9 cellular contexts compared by ENCODE assay signal in genomic region chr10:25934673-25935139, GRCh38. TPM values are rescaled to one million over a fixed set of nuclear protein-coding genes. Genes with fewer than 3 reads are reported as not detected.
DNase-seq lines count a peak whose midpoint lies in the region; ATAC-seq and TF ChIP-seq lines count a peak whose summit lies in the region.
"Had no signal": no experiment of that assay in that cellular context is flagged by ENCODE, and none has a peak within 500 bp of the region (broad histone marks: within the 10 kb centered on the region; RNA-seq: fewer than 3 reads in every experiment).

No MANE protein-coding gene starts in this region.

- peak overlapping the region; percentile 84 for H3K4me3 Mint-ChIP-seq in Calu3 (ENCODE audit: low read depth, unreplicated experiment)

- H3K9me3 Mint-ChIP-seq in Calu3 (ENCODE audit: low read depth, unreplicated experiment), result no peaks in the 10 kb centered on the region

- H3K9ac ChIP-seq in iPS-15b (ENCODE audit: low read depth, low read length), result peak overlapping the region; percentile 38

- H3K4me3 ChIP-seq in RWPE2 (ENCODE audit: severe bottlenecking), result no peak overlapping the region
- peak overlapping the region; percentile 79 for H3K4me3 ChIP-seq in iPS-15b (ENCODE audit: low read depth, low read length)
- H3K4me3 ChIP-seq in ovary, result no peak overlapping the region

- H3K36me3 ChIP-seq in RWPE2 (ENCODE audit: low read depth), result no peaks in the 10 kb centered on the region
- no peaks in the 10 kb centered on the region for H3K36me3 ChIP-seq in iPS-15b (ENCODE audit: control insufficient read depth, insufficient read depth, low read length)
- H3K36me3 ChIP-seq in ovary, result no peaks in the 10 kb centered on the region

- H3K27ac ChIP-seq in RWPE2 (ENCODE audit: poor library complexity, severe bottlenecking) (no peak overlapping the region), ovary (no peak overlapping the region)

- no peaks in the 10 kb centered on the region for H3K4me1 ChIP-seq in RWPE2 (ENCODE audit: insufficient read depth, poor library complexity, severe bottlenecking)
- peaks cover 4% of the 10 kb centered on the region for H3K4me1 ChIP-seq in iPS-15b (ENCODE audit: control insufficient read depth, insufficient read depth, low read length)
- no peaks in the 10 kb centered on the region for H3K4me1 ChIP-seq in ovary (ENCODE audit: insufficient read depth)

- no TSS peak for BruUV-seq in Calu3 (replicated peaks; lab: Mats Ljungman, UMichigan)

- intact Hi-C loops in Calu3 (cut with micrococcal nuclease; ENCODE audit: unreplicated experiment), result loop anchor here (10.0 kb wide), 1 partner anchor 180 kb away; no protein-coding TSS in a partner anchor
- intact Hi-C loops in ovary (cut with DNase I), result no loop called here

- DNase-seq in Calu3 (peak; percentile 56), RWPE2 (ENCODE audit: low spot score) (no peak), mucosa of gallbladder (ENCODE audit: low spot score) (no peak), ovary (no peak)
- DNase-seq in stimulated activated CD8-positive, alpha-beta memory T cell treated with anti-CD3 and anti-CD28 coated beads, Interleukin-4, amount 100 ng/mL, for 24 hours (ENCODE audit: low read depth), result peak; percentile 3

- TF ChIP-seq POLR2A in ovary (IDR thresholded peaks at IDR 0.05), result no peak

- TF ChIP-seq EP300 in ovary (IDR thresholded peaks at IDR 0.05), result no peak

- peaks cover 8% of the 10 kb centered on the region for H3K36me3 Mint-ChIP-seq in Calu3 (ENCODE audit: insufficient read depth, unreplicated experiment)

- H3K27me3 ChIP-seq in RWPE2 (ENCODE audit: insufficient read depth, poor library complexity, severe bottlenecking) (peaks cover 66% of the 10 kb centered on the region), iPS-15b (ENCODE audit: control insufficient read depth, insufficient read depth, low read length) (peaks cover 6% of the 10 kb centered on the region), ovary (no peaks in the 10 kb centered on the region)

- CTCF ChIA-PET in Calu3 (lab: Charles Lee), result no interaction called here

- peaks cover 38% of the 10 kb centered on the region for H3K27me3 Mint-ChIP-seq in Calu3 (ENCODE audit: unreplicated experiment)

- peak; percentile 62 for ATAC-seq in GM21423 (IDR thresholded peaks at IDR 0.05; ENCODE audit: unreplicated experiment)
- peak; percentile 44; the same call in 1 of the 3 replicates for ATAC-seq in RWPE2 (ENCODE audit: low read depth)
- no peak for ATAC-seq in GM21576 (IDR thresholded peaks at IDR 0.05; ENCODE audit: unreplicated experiment)

- no peak overlapping the region for H3K27ac Mint-ChIP-seq in Calu3 (ENCODE audit: unreplicated experiment)

- no peaks in the 10 kb centered on the region for H3K9me3 ChIP-seq in RWPE2 (ENCODE audit: severe bottlenecking)
- no peaks in the 10 kb centered on the region for H3K9me3 ChIP-seq in iPS-15b (ENCODE audit: control insufficient read depth, insufficient read depth, low read length)
- H3K9me3 ChIP-seq in ovary, result peaks cover 0 to 8% of the 10 kb centered on the region in 2 donors

- 0 to 1% (median 1%) methylated on average over 32 of the region's 32 CpGs for WGBS in ovary, 3 donors

- peaks cover 7% of the 10 kb centered on the region for H3K4me1 Mint-ChIP-seq in Calu3 (ENCODE audit: low read depth, unreplicated experiment)

- TF ChIP-seq CTCF in Calu3 (IDR thresholded peaks at IDR 0.05; ENCODE audit: unreplicated experiment), result peak; percentile 52
- no peak for TF ChIP-seq CTCF in RWPE2 (IDR thresholded peaks at IDR 0.05; ENCODE audit: poor library complexity, severe bottlenecking)
- no peak for TF ChIP-seq CTCF in ovary (IDR thresholded peaks at IDR 0.05)

RNA-seq across cellular contexts. Expression of gene MYO3A, which starts 0.7 kb away (rescaled TPM):
- total RNA-seq in Calu3 (2022), result 0.14 TPM in 1 of 2 replicates, not detected in the other
- 0.06 TPM for total RNA-seq in mucosa of gallbladder
- 1 to 10 TPM in 1 of 7 donors, under 1 TPM in 2, not detected in 4; 0.07 to 5.4 (median 0.18) TPM for total RNA-seq in ovary
- polyA plus RNA-seq in ovary, result under 1 TPM; 0.02 to 0.15 TPM
- total RNA-seq: dermis microvascular lymphatic vessel endothelial cell had no signal

Comparison
In these comparisons a context has a peak if more than half of its experiments do, and no peak if none do; other contexts are left out.
1. DNase-seq: peak in Calu3 (single experiment) and stimulated activated CD8-positive, alpha-beta memory T cell treated with anti-CD3 and anti-CD28 coated beads, Interleukin-4, amount 100 ng/mL, for 24 hours (single experiment); none in RWPE2 (single experiment), mucosa of gallbladder (single experiment) and ovary (0 of 5).